ENCODE assay signal across 8 cellular contexts in the genomic region with DNA sequence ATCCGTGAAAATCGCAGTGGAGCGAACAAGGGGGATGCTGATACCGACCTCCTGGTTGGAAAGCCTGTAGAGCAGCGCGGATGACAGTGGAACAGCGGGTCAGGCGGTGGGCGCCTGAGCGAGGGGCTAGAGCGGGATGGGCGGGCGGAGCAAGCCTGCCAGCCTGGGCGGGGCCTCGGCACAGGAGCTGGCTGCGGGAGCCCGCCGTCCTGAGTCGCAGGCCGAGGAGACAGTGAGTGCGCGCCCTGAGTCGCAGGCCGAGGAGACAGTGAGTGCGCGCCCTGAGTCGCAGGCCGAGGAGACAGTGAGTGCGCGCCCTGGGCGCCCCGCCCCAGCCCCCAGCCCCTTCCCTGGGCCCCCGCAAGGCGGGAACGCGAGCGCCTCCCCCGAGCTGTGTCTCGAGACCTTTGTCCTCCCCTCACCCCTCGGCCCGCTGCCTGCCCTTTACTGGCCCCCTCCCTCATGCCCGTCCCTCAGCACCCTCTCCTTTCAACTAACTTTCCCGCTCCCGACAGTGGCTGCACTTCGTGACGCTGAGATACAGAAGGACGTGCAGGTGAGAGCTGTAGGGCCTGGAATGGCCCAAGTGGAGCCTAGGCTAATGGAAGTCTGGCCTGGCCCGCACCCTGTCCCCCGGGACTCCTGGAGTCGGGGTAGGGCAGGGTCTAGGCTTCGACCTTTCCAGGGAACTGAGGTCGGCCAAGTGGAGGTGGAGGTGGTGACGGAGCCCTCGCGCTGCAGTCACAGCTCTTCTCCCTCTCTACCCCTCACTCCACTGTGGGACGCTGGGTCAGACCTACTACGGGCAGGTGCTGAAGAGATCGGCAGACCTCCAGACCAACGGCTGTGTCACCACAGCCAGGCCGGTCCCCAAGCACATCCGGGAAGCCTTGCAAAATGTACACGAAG. TPM values are rescaled to one million over a fixed set of nuclear protein-coding genes. Genes with fewer than 3 reads are reported as not detected.
DNase-seq lines count a peak whose midpoint lies in the region; ATAC-seq, FAIRE-seq and TF ChIP-seq lines count a peak whose summit lies in the region.

A gene with protein sequence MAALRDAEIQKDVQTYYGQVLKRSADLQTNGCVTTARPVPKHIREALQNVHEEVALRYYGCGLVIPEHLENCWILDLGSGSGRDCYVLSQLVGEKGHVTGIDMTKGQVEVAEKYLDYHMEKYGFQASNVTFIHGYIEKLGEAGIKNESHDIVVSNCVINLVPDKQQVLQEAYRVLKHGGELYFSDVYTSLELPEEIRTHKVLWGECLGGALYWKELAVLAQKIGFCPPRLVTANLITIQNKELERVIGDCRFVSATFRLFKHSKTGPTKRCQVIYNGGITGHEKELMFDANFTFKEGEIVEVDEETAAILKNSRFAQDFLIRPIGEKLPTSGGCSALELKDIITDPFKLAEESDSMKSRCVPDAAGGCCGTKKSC (plus strand): TSS at position 181 of the 909 bp plus-strand sequence. CDS start 123 bp downstream, at position 304.

- peak; percentile 37; the same call in 1 of the 2 replicates for TF ChIP-seq POLR2A in H54 (IDR thresholded peaks at IDR 0.05; ENCODE audit: low read depth, low read length)
- TF ChIP-seq POLR2A in esophagus squamous epithelium (IDR thresholded peaks at IDR 0.05), result no peak

- 7 to 20% methylated on average over 14 to 26 of the region's 62 CpGs for WGBS in esophagus squamous epithelium, 2 donors

- peak within 1 kb of the TSS; percentile 35 to 66 (median 55) for H3K4me3 ChIP-seq in esophagus squamous epithelium

- H3K9me3 ChIP-seq in esophagus squamous epithelium, result no peaks in the 10 kb centered on the region

- ATAC-seq in naive thymus-derived CD8-positive, alpha-beta T cell, result peak; percentile 62 to 81
- ATAC-seq in GM19328 (IDR thresholded peaks at IDR 0.05; ENCODE audit: unreplicated experiment) (no peak), HG03442 (IDR thresholded peaks at IDR 0.05; ENCODE audit: unreplicated experiment) (no peak)

- H3K9me3 Mint-ChIP-seq in T-helper 2 cell treated with Interferon-gamma antibody and Interleukin-4, amounts not matched to agents 5 μg/mL and 100 μg/mL, for 36 hours, result no peaks in the 10 kb centered on the region
- H3K9me3 Mint-ChIP-seq in naive thymus-derived CD8-positive, alpha-beta T cell, result no peaks in the 10 kb centered on the region

- peaks cover 22% of the 10 kb centered on the region for H3K27me3 Mint-ChIP-seq in T-helper 2 cell treated with Interferon-gamma antibody and Interleukin-4, amounts not matched to agents 5 μg/mL and 100 μg/mL, for 36 hours (ENCODE audit: low read depth)
- H3K27me3 Mint-ChIP-seq in naive thymus-derived CD8-positive, alpha-beta T cell, result peaks cover 18 to 26% (median 22%) of the 10 kb centered on the region in 5 donors

- H3K4me3 Mint-ChIP-seq in T-helper 2 cell treated with Interferon-gamma antibody and Interleukin-4, amounts not matched to agents 5 μg/mL and 100 μg/mL, for 36 hours, result peak within 1 kb of the TSS; percentile 78
- H3K4me3 Mint-ChIP-seq in naive thymus-derived CD8-positive, alpha-beta T cell, result peak within 1 kb of the TSS; percentile 28 to 81 (median 73)

- peaks cover 0 to under 1% (median 0%) of the 10 kb centered on the region in 3 donors for H3K36me3 ChIP-seq in esophagus squamous epithelium

- intact Hi-C loops in esophagus squamous epithelium (cut with DNase I), result no loop called here

- POLR2A ChIA-PET in naive thymus-derived CD8-positive, alpha-beta T cell (lab: Charles Lee), result no interaction called here

- DNase-seq in AG08395 (ENCODE audit: low spot score) (peak; percentile 58), H54 (ENCODE audit: insufficient read length, low spot score) (no peak), esophagus squamous epithelium (lab: John Stamatoyannopoulos, UW) (no peak), SKM-1 (lab: John Stamatoyannopoulos, UW; ENCODE audit: unreplicated experiment) (no peak)
- peak; percentile 11 for DNase-seq in T-helper 2 cell treated with Interferon-gamma antibody and Interleukin-4, amounts not matched to agents 5 μg/mL and 100 μg/mL, for 36 hours (ENCODE audit: low spot score)
- peak in 3 of 10 donors; percentile 0 to 12 (median 8) for DNase-seq in naive thymus-derived CD8-positive, alpha-beta T cell

- H3K4me1 Mint-ChIP-seq in T-helper 2 cell treated with Interferon-gamma antibody and Interleukin-4, amounts not matched to agents 5 μg/mL and 100 μg/mL, for 36 hours (ENCODE audit: low read depth), result peaks cover 11% of the 10 kb centered on the region
- peaks cover 9 to 23% (median 14%) of the 10 kb centered on the region in 4 donors for H3K4me1 Mint-ChIP-seq in naive thymus-derived CD8-positive, alpha-beta T cell

- no peak within 1 kb of the TSS for H3K27ac Mint-ChIP-seq in T-helper 2 cell treated with Interferon-gamma antibody and Interleukin-4, amounts not matched to agents 5 μg/mL and 100 μg/mL, for 36 hours
- peak within 1 kb of the TSS in 1 of 10 donors; percentile 83 for H3K27ac Mint-ChIP-seq in naive thymus-derived CD8-positive, alpha-beta T cell

- no peak for FAIRE-seq in H54 (lab: Jason Lieb, UNC)

- no peaks in the 10 kb centered on the region for H3K36me3 Mint-ChIP-seq in T-helper 2 cell treated with Interferon-gamma antibody and Interleukin-4, amounts not matched to agents 5 μg/mL and 100 μg/mL, for 36 hours (ENCODE audit: low read depth)
- peaks cover 0 to 27% (median 0%) of the 10 kb centered on the region in 3 donors for H3K36me3 Mint-ChIP-seq in naive thymus-derived CD8-positive, alpha-beta T cell

- no peaks in the 10 kb centered on the region for H3K27me3 ChIP-seq in esophagus squamous epithelium

- no peak for TF ChIP-seq CTCF in esophagus squamous epithelium (IDR thresholded peaks at IDR 0.05)

- H3K4me1 ChIP-seq in esophagus squamous epithelium, result peaks cover 0 to 19% (median 7%) of the 10 kb centered on the region in 3 donors

- peak within 1 kb of the TSS; percentile 16 to 54 (median 44) for H3K27ac ChIP-seq in esophagus squamous epithelium

RNA-seq across cellular contexts. Expression of the gene that starts here (rescaled TPM):
- 1 to 10 TPM in 3 of 4 donors, under 1 TPM in 1; 0.44 to 4.4 (median 2.9) TPM for total RNA-seq in esophagus squamous epithelium
- total RNA-seq in naive thymus-derived CD8-positive, alpha-beta T cell, result 1 to 10 TPM; 1.8 to 2.5 TPM
- not detected for polyA plus RNA-seq in naive thymus-derived CD8-positive, alpha-beta T cell

Comparison
In these comparisons a context has a peak if more than half of its experiments do, and no peak if none do; other contexts are left out.
1. DNase-seq: peak in AG08395 (single experiment) and T-helper 2 cell treated with Interferon-gamma antibody and Interleukin-4, amounts not matched to agents 5 μg/mL and 100 μg/mL, for 36 hours (single experiment); none in H54 (single experiment), esophagus squamous epithelium (single experiment) and SKM-1 (single experiment).
2. ATAC-seq: peak in naive thymus-derived CD8-positive, alpha-beta T cell (2 of 2); none in GM19328 (single experiment) and HG03442 (single experiment).